8 cellular contexts compared by ENCODE assay signal in the genomic region with DNA sequence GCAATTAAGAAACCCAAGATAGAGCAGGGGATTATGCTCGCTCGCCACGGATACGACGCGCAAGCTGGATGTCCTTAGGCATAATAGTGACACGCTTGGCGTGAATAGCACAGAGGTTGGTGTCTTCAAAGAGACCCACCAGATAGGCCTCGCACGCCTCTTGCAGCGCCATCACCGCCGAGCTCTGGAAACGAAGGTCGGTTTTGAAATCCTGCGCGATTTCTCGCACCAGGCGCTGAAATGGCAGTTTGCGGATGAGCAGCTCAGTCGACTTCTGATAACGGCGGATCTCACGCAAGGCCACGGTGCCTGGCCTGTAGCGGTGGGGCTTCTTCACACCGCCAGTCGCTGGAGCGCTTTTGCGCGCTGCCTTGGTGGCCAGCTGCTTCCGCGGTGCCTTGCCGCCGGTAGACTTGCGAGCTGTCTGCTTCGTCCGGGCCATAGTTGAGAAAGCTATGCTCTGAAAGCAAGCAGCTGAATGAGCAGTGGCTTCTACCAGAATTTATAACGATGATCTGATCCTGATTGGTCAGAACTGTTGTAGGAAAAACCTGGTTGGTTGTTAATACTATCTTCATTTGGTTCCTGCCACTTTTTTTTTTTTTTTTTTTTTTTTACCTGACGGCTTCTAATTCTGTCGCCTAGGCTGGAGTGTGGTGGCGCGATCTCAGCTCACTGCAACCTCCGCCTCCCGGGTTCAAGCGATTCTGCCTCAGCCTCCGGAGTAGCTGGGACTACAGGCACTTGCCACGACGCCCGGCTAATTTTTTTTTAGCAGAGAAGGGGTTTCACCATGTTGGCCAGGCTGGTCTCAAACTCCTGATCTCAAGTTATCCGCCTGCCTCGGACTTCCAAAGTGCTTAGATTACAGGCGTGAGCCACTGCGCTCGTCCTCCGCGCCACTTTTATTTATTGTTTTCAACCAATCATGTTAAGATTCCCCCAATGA. TPM values are rescaled to one million over a fixed set of nuclear protein-coding genes. Genes with fewer than 3 reads are reported as not detected.
A peak's percentile ranks its signal among the peaks of the same experiment; 100 is the strongest.
DNase-seq lines count a peak whose midpoint lies in the region; ATAC-seq lines count a peak whose summit lies in the region.
"Had no signal": no experiment of that assay in that cellular context is flagged by ENCODE, and none has a peak within 500 bp of the region (broad histone marks: within the 10 kb centered on the region; RNA-seq: fewer than 3 reads in every experiment).

No MANE protein-coding gene starts in this region.

- peaks cover 8% of the 10 kb centered on the region for H3K36me3 Mint-ChIP-seq in activated CD4-positive, alpha-beta T cell treated with anti-CD3 and anti-CD28 coated beads, Interleukin-2, amount 10 ng/mL, durations not matched to agents 7 days and 5 days (ENCODE audit: low read depth)

- H3K79me2 ChIP-seq in mesendoderm (ENCODE audit: control insufficient read depth, insufficient read depth, low read length): peaks cover 4% of the 10 kb centered on the region

- no peak overlapping the region for H3K4me3 Mint-ChIP-seq in activated CD4-positive, alpha-beta T cell treated with anti-CD3 and anti-CD28 coated beads, Interleukin-2, amount 10 ng/mL, durations not matched to agents 7 days and 5 days

- H3K4me3 ChIP-seq in mesendoderm (ENCODE audit: low read length) (peak overlapping the region; percentile 52), stomach smooth muscle (ENCODE audit: low read length in 2 of 2) (peak overlapping the region; percentile 18 to 65)

- no peaks in the 10 kb centered on the region for H3K27me3 ChIP-seq in mesendoderm (ENCODE audit: insufficient read depth, low read length, poor library complexity)
- peaks cover 44 to 49% of the 10 kb centered on the region in 2 donors for H3K27me3 ChIP-seq in stomach smooth muscle (ENCODE audit: control insufficient read depth in 1 of 2, insufficient read depth in 2 of 2, low read length in 2 of 2)

- peaks cover 5% of the 10 kb centered on the region for H3K4me1 ChIP-seq in mesendoderm (ENCODE audit: control insufficient read depth, low read depth, low read length)
- peaks cover 31% of the 10 kb centered on the region for H3K4me1 ChIP-seq in stomach smooth muscle (ENCODE audit: control insufficient read depth, insufficient read depth, low read length)

- H3K4me1 Mint-ChIP-seq in activated CD4-positive, alpha-beta T cell treated with anti-CD3 and anti-CD28 coated beads, Interleukin-2, amount 10 ng/mL, durations not matched to agents 7 days and 5 days: peaks cover 38% of the 10 kb centered on the region

- no peak overlapping the region for H2AK5ac ChIP-seq in mesendoderm (ENCODE audit: low read length)

- H3K9me3 ChIP-seq in stomach smooth muscle (ENCODE audit: control insufficient read depth in 2 of 2, low read length in 2 of 2): no peaks in the 10 kb centered on the region

- H3K18ac ChIP-seq in mesendoderm (ENCODE audit: low read length): peak overlapping the region; percentile 91

- H3K9ac ChIP-seq in mesendoderm (ENCODE audit: low read length) (peak overlapping the region; percentile 91), stomach smooth muscle (ENCODE audit: low read length in 2 of 2) (peak overlapping the region in 1 of 2 donors; percentile 13)

- peak overlapping the region; percentile 84 for H3K56ac ChIP-seq in mesendoderm (ENCODE audit: low read length)

- H2BK15ac ChIP-seq in mesendoderm (replicated peaks; ENCODE audit: low read depth): no peak overlapping the region

- H3K23ac ChIP-seq in mesendoderm (ENCODE audit: low read length): peak overlapping the region; percentile 30

- H4K5ac ChIP-seq in mesendoderm (ENCODE audit: low read length): no peak overlapping the region

- no peaks in the 10 kb centered on the region for H3K27me3 Mint-ChIP-seq in activated CD4-positive, alpha-beta T cell treated with anti-CD3 and anti-CD28 coated beads, Interleukin-2, amount 10 ng/mL, durations not matched to agents 7 days and 5 days

- CTCF ChIA-PET in activated CD4-positive, alpha-beta T cell treated with anti-CD3 and anti-CD28 coated beads, Interleukin-2, amount 10 ng/mL, durations not matched to agents 7 days and 5 days (lab: Charles Lee): interaction anchor here (0.6 to 3.2 kb wide), 10 partner anchors 9 to 112 kb away, joined by 3 to 15 read pairs (median 6); a partner anchor contains a TSS

- ATAC-seq in GM18502 (IDR thresholded peaks at IDR 0.05; ENCODE audit: poor library complexity, unreplicated experiment) (peak; percentile 50), HG02642 (IDR thresholded peaks at IDR 0.05; ENCODE audit: poor library complexity, unreplicated experiment) (peak; percentile 46)

- H3K27ac ChIP-seq in mesendoderm (ENCODE audit: low read depth, low read length) (peak overlapping the region; percentile 83), stomach smooth muscle (ENCODE audit: low read length) (no peak overlapping the region)

- no peak overlapping the region for H3K4ac ChIP-seq in mesendoderm (ENCODE audit: low read depth, low read length)

- POLR2A ChIA-PET in activated CD4-positive, alpha-beta T cell treated with anti-CD3 and anti-CD28 coated beads, Interleukin-2, amount 10 ng/mL, durations not matched to agents 7 days and 5 days (lab: Charles Lee): interaction anchor here (0.6 to 9.9 kb wide), 20 partner anchors 11 to 1869 kb away, joined by 3 to 593 read pairs (median 4); a partner anchor contains a TSS

- H4K8ac ChIP-seq in mesendoderm (ENCODE audit: low read depth, low read length): no peak overlapping the region

- no peaks in the 10 kb centered on the region for H3K36me3 ChIP-seq in mesendoderm (ENCODE audit: control insufficient read depth, insufficient read depth, low read length)
- no peaks in the 10 kb centered on the region for H3K36me3 ChIP-seq in stomach smooth muscle (ENCODE audit: control insufficient read depth in 2 of 2, insufficient read depth in 2 of 2, low read length in 2 of 2)

- WGBS in mesendoderm (ENCODE audit: extremely low coverage, insufficient coverage, low lambda C conversion rate): no CpG with 5 or more reads among the region's 57 CpGs

- H2BK120ac ChIP-seq in mesendoderm (ENCODE audit: low read depth, low read length): no peak overlapping the region

- no peaks in the 10 kb centered on the region for H3K79me1 ChIP-seq in mesendoderm (ENCODE audit: low read length)

- peak overlapping the region; percentile 46 for H2BK5ac ChIP-seq in mesendoderm (ENCODE audit: low read length)

- H3K27ac Mint-ChIP-seq in activated CD4-positive, alpha-beta T cell treated with anti-CD3 and anti-CD28 coated beads, Interleukin-2, amount 10 ng/mL, durations not matched to agents 7 days and 5 days: no peak overlapping the region

- DNase-seq in NCI-H187 treated with DMSO at 0.1 percent for 48 hours (lab: John Stamatoyannopoulos, UW) (peak; percentile 81), ecto neural progenitor cell (ENCODE audit: low spot score) (peak; percentile 87), mesendoderm (peak; percentile 98)
- peak; percentile 90 for DNase-seq in activated CD4-positive, alpha-beta T cell treated with anti-CD3 and anti-CD28 coated beads, Interleukin-2, amount 10 ng/mL, durations not matched to agents 7 days and 5 days

- no peaks in the 10 kb centered on the region for H3K9me3 Mint-ChIP-seq in activated CD4-positive, alpha-beta T cell treated with anti-CD3 and anti-CD28 coated beads, Interleukin-2, amount 10 ng/mL, durations not matched to agents 7 days and 5 days

- H3K4me2 ChIP-seq in mesendoderm (ENCODE audit: low read length): peak overlapping the region; percentile 16

RNA-seq across cellular contexts. Expression of a gene that starts 21.6 kb away (rescaled TPM):
- total RNA-seq in activated CD4-positive, alpha-beta T cell treated with anti-CD3 and anti-CD28 coated beads, Interleukin-2, amount 10 ng/mL, durations not matched to agents 7 days and 5 days: not detected
- polyA plus RNA-seq in mesendoderm (2013, experiment 1 of 2): not detected
- polyA plus RNA-seq in mesendoderm (2013, experiment 2 of 2): not detected
- total RNA-seq: temporal lobe had no signal
